ENCODE assay signal across 21 cellular contexts in the genomic region with DNA sequence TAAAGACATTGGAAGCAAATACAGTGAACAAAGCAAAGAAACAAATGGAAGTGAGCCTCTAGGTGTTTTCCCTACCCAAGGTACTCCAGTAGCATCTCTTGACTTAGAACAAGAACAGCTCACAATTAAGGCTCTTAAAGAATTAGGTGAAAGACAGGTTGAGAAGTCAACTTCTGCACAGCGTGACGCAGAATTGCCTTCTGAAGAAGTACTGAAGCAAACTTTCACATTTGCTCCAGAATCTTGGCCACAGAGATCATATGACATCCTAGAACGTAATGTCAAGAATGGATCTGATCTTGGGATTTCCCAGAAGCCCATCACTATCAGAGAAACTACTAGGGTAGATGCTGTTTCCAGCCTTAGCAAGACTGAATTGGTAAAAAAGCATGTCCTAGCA. TPM values are rescaled to one million over a fixed set of nuclear protein-coding genes. Genes with fewer than 3 reads are reported as not detected.
"Had no signal": no experiment of that assay in that cellular context is flagged by ENCODE, and none has a peak within 500 bp of the region (broad histone marks: within the 10 kb centered on the region; RNA-seq: fewer than 3 reads in every experiment).

No MANE protein-coding gene starts in this region.

- H3K27me3 ChIP-seq: SJCRH30 had no signal

- DNase-seq: Karpas-422, KG1, MM.1S, NCI-H1092 treated with DMSO at 0.1 percent for 48 hours, NCI-H1436, NCI-H187, NCI-H2029, NCI-H2081 treated with DMSO at 0.1 percent for 48 hours, NCI-H2171, NCI-H446, NCI-H510A, NCI-H524 treated with DMSO at 0.1 percent for 48 hours, NCI-H69, NCI-H774, PC-3, SHP77 treated with DMSO at 0.1 percent for 48 hours, SJCRH30 had no signal

- H3K4me3 ChIP-seq: SJCRH30 had no signal

- H3K9me3 ChIP-seq: SJCRH30 had no signal

- H3K4me1 ChIP-seq: SJCRH30 had no signal

- H3K27ac ChIP-seq: SJCRH30 had no signal

- ATAC-seq: HepG2, Panc1, PC-3, Right ventricle myocardium inferior, SK-N-SH treated with all-trans-retinoic acid at 6 μM for 48 hours had no signal

- H3K36me3 ChIP-seq: SJCRH30 had no signal

- FAIRE-seq: HepG2 had no signal

RNA-seq across cellular contexts. Expression of a gene that starts 49.4 kb away (rescaled TPM):
- total RNA-seq: HepG2 had no signal
- polyA plus RNA-seq: HepG2 had no signal
